16 cellular contexts compared by ENCODE assay signal in genomic region chr1:16165548-16165947, GRCh38. TPM values are rescaled to one million over a fixed set of nuclear protein-coding genes. Genes with fewer than 3 reads are reported as not detected.
A peak's percentile ranks its signal among the peaks of the same experiment; 100 is the strongest.
DNase-seq lines count a peak whose midpoint lies in the region; ATAC-seq, FAIRE-seq and TF ChIP-seq lines count a peak whose summit lies in the region.
"Had no signal": no experiment of that assay in that cellular context is flagged by ENCODE, and none has a peak within 500 bp of the region (broad histone marks: within the 10 kb centered on the region; RNA-seq: fewer than 3 reads in every experiment).

No MANE protein-coding gene starts in this region.

- no peak for TF ChIP-seq POLR2A in H1 (IDR thresholded peaks at IDR 0.05; ENCODE audit: control extremely low read depth in 1 of 2, low read depth in 2 of 2, low read length in 2 of 2)

- no peak overlapping the region for H3K4me3 Mint-ChIP-seq in activated CD4-positive, alpha-beta T cell treated with anti-CD3 and anti-CD28 coated beads for 36 hours
- peak overlapping the region; percentile 66 for H3K4me3 Mint-ChIP-seq in nephron progenitor cell
- no peak overlapping the region for H3K4me3 Mint-ChIP-seq in stimulated activated effector memory CD8-positive, alpha-beta T cell treated with anti-CD3 and anti-CD28 coated beads, Interleukin-12 subunit alpha, Interleukin-12 subunit beta, amount 100 ng/mL, for 72 hours

- TF ChIP-seq CTCF in H1 (IDR thresholded peaks at IDR 0.05; ENCODE audit: control extremely low read depth in 1 of 3, insufficient read depth in 1 of 3, low read depth in 1 of 3, low read length in 3 of 3) (no peak), nephron progenitor cell (IDR thresholded peaks at IDR 0.05) (no peak)

- H2AK5ac ChIP-seq in H1 (ENCODE audit: low read depth, low read length), result peak overlapping the region; percentile 32; the same call in 1 of the 2 replicates

- no peak overlapping the region for H3K4ac ChIP-seq in H1 (replicated peaks; ENCODE audit: insufficient read length, low read depth, low read length)

- H3K4me1 ChIP-seq in H1 (replicated peaks in 1 of 4; ENCODE audit: control insufficient read depth in 3 of 4, insufficient read depth in 4 of 4, low read length in 3 of 4), result peaks cover 8 to 25% (median 11%) of the 10 kb centered on the region in 4 experiments
- H3K4me1 ChIP-seq: prostate gland had no signal

- peak overlapping the region; percentile 16 for H3K27ac Mint-ChIP-seq in activated CD4-positive, alpha-beta T cell treated with anti-CD3 and anti-CD28 coated beads for 36 hours
- peak overlapping the region; percentile 12 for H3K27ac Mint-ChIP-seq in nephron progenitor cell
- no peak overlapping the region for H3K27ac Mint-ChIP-seq in stimulated activated effector memory CD8-positive, alpha-beta T cell treated with anti-CD3 and anti-CD28 coated beads, Interleukin-12 subunit alpha, Interleukin-12 subunit beta, amount 100 ng/mL, for 72 hours

- no peak for FAIRE-seq in H1 (lab: Jason Lieb, UNC)

- no peaks in the 10 kb centered on the region for H3K9me3 ChIP-seq in H1 (ENCODE audit: insufficient read depth in 2 of 2, low read depth in 1 of 2, low read length in 1 of 2)
- H3K9me3 ChIP-seq: prostate gland, SJCRH30, thoracic aorta had no signal

- no peak overlapping the region for H4K5ac ChIP-seq in H1 (ENCODE audit: insufficient read length, low read depth, low read length)

- CTCF ChIA-PET in activated CD4-positive, alpha-beta T cell treated with anti-CD3 and anti-CD28 coated beads for 36 hours (lab: Charles Lee), result interaction anchor here (1.7 kb wide), 1 partner anchor 86 kb away, joined by 7 read pairs; no protein-coding TSS in a partner anchor
- CTCF ChIA-PET in H1 (lab: Charles Lee; ENCODE audit: partially characterized antibody), result interaction anchor here (0.8 to 6.8 kb wide), 8 partner anchors 12 to 109 kb away, joined by 3 to 70 read pairs (median 6); partner anchors contain the start of gene EPHA2

- no peaks in the 10 kb centered on the region for H3K79me2 ChIP-seq in H1 (ENCODE audit: control insufficient read depth in 1 of 2, insufficient read depth in 2 of 2, low read length in 2 of 2)

- no peak overlapping the region for H3K23ac ChIP-seq in H1 (ENCODE audit: insufficient read length)

- H4K8ac ChIP-seq in H1 (ENCODE audit: extremely low read depth, insufficient read depth, low read length), result no peak overlapping the region

- H3K4me2 ChIP-seq in H1 (ENCODE audit: insufficient read depth in 1 of 2, low read depth in 2 of 2, low read length in 2 of 2), result no peak overlapping the region

- 79% methylated on average over 6 of the region's 7 CpGs; no CpG with 5 or more reads in 1 of the 2 experiments for WGBS in H1 (ENCODE audit: extremely low coverage in 1 of 2, insufficient coverage in 1 of 2, insufficient read length in 1 of 2, insufficient replicate concordance in 2 of 2, low coverage in 1 of 2, low lambda C conversion rate in 2 of 2, missing lambda C conversion rate in 1 of 2), 2 experiments

- H2BK5ac ChIP-seq in H1 (ENCODE audit: low read depth, low read length), result peak overlapping the region; percentile 56; the same call in 1 of the 2 replicates

- no peaks in the 10 kb centered on the region for H3K9me3 Mint-ChIP-seq in activated CD4-positive, alpha-beta T cell treated with anti-CD3 and anti-CD28 coated beads for 36 hours (ENCODE audit: low read depth)
- H3K9me3 Mint-ChIP-seq in nephron progenitor cell, result no peaks in the 10 kb centered on the region
- no peaks in the 10 kb centered on the region for H3K9me3 Mint-ChIP-seq in stimulated activated effector memory CD8-positive, alpha-beta T cell treated with anti-CD3 and anti-CD28 coated beads, Interleukin-12 subunit alpha, Interleukin-12 subunit beta, amount 100 ng/mL, for 72 hours

- H2BK20ac ChIP-seq in H1 (ENCODE audit: low read length), result peak overlapping the region; percentile 21; the same call in 1 of the 2 replicates

- no peak overlapping the region for H2BK120ac ChIP-seq in H1 (replicated peaks; ENCODE audit: low read depth, low read length)

- H3K23me2 ChIP-seq in H1 (ENCODE audit: low read depth, low read length), result peaks cover 4% of the 10 kb centered on the region; the same call in 1 of the 2 replicates

- H3K27ac ChIP-seq in H1 (ENCODE audit: low read depth, low read length), result no peak overlapping the region
- H3K27ac ChIP-seq: coronary artery, prostate gland, SJCRH30, thoracic aorta, WERI-Rb-1 had no signal

- H3K79me1 ChIP-seq in H1 (ENCODE audit: low read depth, low read length), result no peaks in the 10 kb centered on the region

- TF ChIP-seq EP300 in H1 (IDR thresholded peaks at IDR 0.05; ENCODE audit: borderline replicate concordance in 1 of 2, low read depth in 2 of 2, low read length in 2 of 2), result no peak

- peaks cover 58% of the 10 kb centered on the region for H3K4me1 Mint-ChIP-seq in activated CD4-positive, alpha-beta T cell treated with anti-CD3 and anti-CD28 coated beads for 36 hours
- H3K4me1 Mint-ChIP-seq in nephron progenitor cell, result peaks cover 69% of the 10 kb centered on the region
- H3K4me1 Mint-ChIP-seq in stimulated activated effector memory CD8-positive, alpha-beta T cell treated with anti-CD3 and anti-CD28 coated beads, Interleukin-12 subunit alpha, Interleukin-12 subunit beta, amount 100 ng/mL, for 72 hours, result peaks cover 58% of the 10 kb centered on the region

- H4K91ac ChIP-seq in H1 (replicated peaks; ENCODE audit: insufficient read length, low read length), result no peak overlapping the region

- H3K14ac ChIP-seq in H1 (ENCODE audit: insufficient read length), result no peak overlapping the region

- no peaks in the 10 kb centered on the region for H3K27me3 Mint-ChIP-seq in activated CD4-positive, alpha-beta T cell treated with anti-CD3 and anti-CD28 coated beads for 36 hours
- H3K27me3 Mint-ChIP-seq in nephron progenitor cell (ENCODE audit: low read depth, poor library complexity), result peaks cover 21% of the 10 kb centered on the region

- no peak overlapping the region for H3K9ac ChIP-seq in H1 (replicated peaks in 1 of 4; ENCODE audit: extremely low read depth in 1 of 4, low read depth in 3 of 4, low read length in 3 of 4)

- H3K36me3 ChIP-seq in H1 (ENCODE audit: control insufficient read depth in 2 of 4, insufficient read depth in 4 of 4, low read length in 3 of 4), result no peaks in the 10 kb centered on the region
- H3K36me3 ChIP-seq: prostate gland, SJCRH30, thoracic aorta, WERI-Rb-1 had no signal

- H3K18ac ChIP-seq in H1 (ENCODE audit: extremely low read depth, low read length), result peak overlapping the region; percentile 24; the same call in 1 of the 2 replicates

- 0 out of 2 replicates have a peak overlapping the region, but pooled peaks have one; percentile 39 for H2BK12ac ChIP-seq in H1 (ENCODE audit: low read depth, low read length)

- no peak overlapping the region for H2AFZ ChIP-seq in H1 (ENCODE audit: low read length)

- no peak overlapping the region for H3K56ac ChIP-seq in H1 (replicated peaks; ENCODE audit: insufficient read length, low read depth, low read length)

- POLR2A ChIA-PET in activated CD4-positive, alpha-beta T cell treated with anti-CD3 and anti-CD28 coated beads for 36 hours (lab: Charles Lee), result no interaction called here
- POLR2A ChIA-PET in H1 (lab: Charles Lee; ENCODE audit: partially characterized antibody), result interaction anchor here (0.9 to 9.1 kb wide), 7 partner anchors 9 to 186 kb away, joined by 3 to 104 read pairs (median 3); partner anchors contain the start of genes ARHGEF19, EPHA2 and FBXO42

- ATAC-seq in activated CD4-positive, alpha-beta T cell treated with anti-CD3 and anti-CD28 coated beads for 36 hours, result no peak
- no peak for ATAC-seq in HG03135 (IDR thresholded peaks at IDR 0.05; ENCODE audit: unreplicated experiment)
- ATAC-seq in stimulated activated effector memory CD8-positive, alpha-beta T cell treated with anti-CD3 and anti-CD28 coated beads, Interleukin-12 subunit alpha, Interleukin-12 subunit beta, amount 100 ng/mL, for 72 hours, result no peak
- ATAC-seq in GM18909 (IDR thresholded peaks at IDR 0.05; ENCODE audit: poor library complexity, unreplicated experiment), result no peak

- H3K36me3 Mint-ChIP-seq in activated CD4-positive, alpha-beta T cell treated with anti-CD3 and anti-CD28 coated beads for 36 hours (ENCODE audit: low read depth), result no peaks in the 10 kb centered on the region
- no peaks in the 10 kb centered on the region for H3K36me3 Mint-ChIP-seq in nephron progenitor cell (ENCODE audit: low read depth)
- H3K36me3 Mint-ChIP-seq in stimulated activated effector memory CD8-positive, alpha-beta T cell treated with anti-CD3 and anti-CD28 coated beads, Interleukin-12 subunit alpha, Interleukin-12 subunit beta, amount 100 ng/mL, for 72 hours, result no peaks in the 10 kb centered on the region

- TF ChIP-seq RAD21 in H1 (IDR thresholded peaks at IDR 0.05 in 1 of 2, conservative IDR thresholded peaks at IDR 0.05 in 1 of 2; ENCODE audit: low read depth in 2 of 2, low read length in 2 of 2), result no peak

- H3K27me3 ChIP-seq in H1 (replicated peaks in 1 of 4; ENCODE audit: control insufficient read depth in 3 of 4, extremely low read depth in 1 of 4, insufficient read depth in 3 of 4, low read length in 3 of 4), result no peaks in the 10 kb centered on the region; a peak in 1 of 7 replicates
- H3K27me3 ChIP-seq: SJCRH30 had no signal

- DNase-seq in activated CD4-positive, alpha-beta T cell treated with anti-CD3 and anti-CD28 coated beads for 36 hours, result peak; percentile 37
- no peak for DNase-seq in activated CD4-positive, alpha-beta T cell treated with anti-CD3 and anti-CD28 coated beads for 4 hours
- DNase-seq in M059J (ENCODE audit: low read depth) (peak; percentile 9), H1 (ENCODE audit: low read depth in 1 of 2, low spot score in 2 of 2) (peak in 1 of 2 experiments; percentile 47), nephron progenitor cell (no peak)
- DNase-seq in stimulated activated effector memory CD8-positive, alpha-beta T cell treated with anti-CD3 and anti-CD28 coated beads, Interleukin-12 subunit alpha, Interleukin-12 subunit beta, amount 100 ng/mL, for 72 hours (ENCODE audit: low spot score in 2 of 2), result no peak
- DNase-seq: activated CD8-positive, alpha-beta memory T cell treated with anti-CD3 and anti-CD28 coated beads, Interleukin-2, amount 50 U/mL, for 4 hours; HCEC 1CT; WERI-Rb-1 had no signal

- intact Hi-C loops in activated CD4-positive, alpha-beta T cell treated with anti-CD3 and anti-CD28 coated beads for 36 hours (cut with DNase I, micrococcal nuclease), result no loop called here

- H4K20me1 ChIP-seq in H1 (replicated peaks in 1 of 2; ENCODE audit: control insufficient read depth in 1 of 2, insufficient read depth in 2 of 2, low read length in 2 of 2), result no peaks in the 10 kb centered on the region

- no peak overlapping the region for H3K4me3 ChIP-seq in H1 (ENCODE audit: extremely low read depth in 1 of 4, insufficient read depth in 2 of 4, low read depth in 3 of 4, low read length in 4 of 4)
- H3K4me3 ChIP-seq: coronary artery, lung, prostate gland, SJCRH30, thoracic aorta had no signal

- peak overlapping the region; percentile 92 for H2BK15ac ChIP-seq in H1 (ENCODE audit: low read length)

RNA-seq across cellular contexts. Expression of gene EPHA2, which starts 9.7 kb away (rescaled TPM):
- under 1 TPM; 0.19 to 0.21 TPM for total RNA-seq in activated CD4-positive, alpha-beta T cell treated with anti-CD3 and anti-CD28 coated beads for 36 hours
- 136 and 212 TPM in 2 replicates for total RNA-seq in M059J (2014; rRNA removed; shearing (Covaris generic))
- 28.4 and 33.6 TPM in 2 replicates for total RNA-seq in H1 (2021; fragmentation: NEBNext Ultra II Directional; extraction: Animal tissue kit (Norgen Biotek cat#: 25700))
- polyA plus RNA-seq in H1 (2011; rRNA removed), result 26.8 and 42.2 TPM in 2 replicates
- polyA plus RNA-seq in H1 (2011; cell fraction: cytosol; rRNA removed), result 24.2 TPM
- 69.5 TPM for polyA plus RNA-seq in H1 (2011; cell fraction: nucleus; rRNA removed)
- 23.3 to 29.4 TPM (median 24.9 TPM) in 4 replicates for polyA plus RNA-seq in H1 (2012, experiment 1 of 2)
- 28.9 TPM for polyA plus RNA-seq in H1 (2012, experiment 2 of 2)
- polyA plus RNA-seq in H1 (2013, experiment 1 of 2), result 33.8 TPM
- 33.1 TPM for polyA plus RNA-seq in H1 (2013, experiment 2 of 2)
- polyA minus RNA-seq in H1 (2011; rRNA and poly(A)+ RNA removed), result 44.2 and 53.8 TPM in 2 replicates
- polyA minus RNA-seq in H1 (2011; cell fraction: cytosol; rRNA and poly(A)+ RNA removed), result 30.1 TPM
- 34.1 TPM for polyA minus RNA-seq in H1 (2011; cell fraction: nucleus; rRNA and poly(A)+ RNA removed)

RNA-seq across cellular contexts. Expression of gene ARHGEF19, which starts 46.9 kb away (rescaled TPM):
- 1 to 10 TPM; 4.9 to 6.5 TPM for total RNA-seq in activated CD4-positive, alpha-beta T cell treated with anti-CD3 and anti-CD28 coated beads for 36 hours
- total RNA-seq in M059J (2014; rRNA removed; shearing (Covaris generic)), result 2.8 and 3.2 TPM in 2 replicates
- 51.9 and 56.4 TPM in 2 replicates for total RNA-seq in H1 (2021; fragmentation: NEBNext Ultra II Directional; extraction: Animal tissue kit (Norgen Biotek cat#: 25700))
- polyA plus RNA-seq in H1 (2011; rRNA removed), result 47.5 and 69.2 TPM in 2 replicates
- polyA plus RNA-seq in H1 (2011; cell fraction: cytosol; rRNA removed), result 55.0 TPM
- polyA plus RNA-seq in H1 (2011; cell fraction: nucleus; rRNA removed), result 157 TPM
- 42.8 to 57.1 TPM (median 54.3 TPM) in 4 replicates for polyA plus RNA-seq in H1 (2012, experiment 1 of 2)
- 45.5 TPM for polyA plus RNA-seq in H1 (2012, experiment 2 of 2)
- 32.6 TPM for polyA plus RNA-seq in H1 (2013, experiment 1 of 2)
- 30.2 TPM for polyA plus RNA-seq in H1 (2013, experiment 2 of 2)
- 27.7 and 32.0 TPM in 2 replicates for polyA minus RNA-seq in H1 (2011; rRNA and poly(A)+ RNA removed)
- polyA minus RNA-seq in H1 (2011; cell fraction: cytosol; rRNA and poly(A)+ RNA removed), result 22.2 TPM
- polyA minus RNA-seq in H1 (2011; cell fraction: nucleus; rRNA and poly(A)+ RNA removed), result 30.7 TPM

Comparison
In these comparisons a context has a peak if more than half of its experiments do, and no peak if none do; other contexts are left out.
1. DNase-seq: peak in activated CD4-positive, alpha-beta T cell treated with anti-CD3 and anti-CD28 coated beads for 36 hours (single experiment) and M059J (single experiment); none in activated CD4-positive, alpha-beta T cell treated with anti-CD3 and anti-CD28 coated beads for 4 hours (0 of 2), nephron progenitor cell (single experiment) and stimulated activated effector memory CD8-positive, alpha-beta T cell treated with anti-CD3 and anti-CD28 coated beads, Interleukin-12 subunit alpha, Interleukin-12 subunit beta, amount 100 ng/mL, for 72 hours (0 of 2).
2. RNA of gene EPHA2, which starts 9.7 kb away (total RNA-seq): 136 to 212 TPM in M059J and 28.4 to 33.6 TPM in H1; 0.19 to 0.21 TPM in activated CD4-positive, alpha-beta T cell treated with anti-CD3 and anti-CD28 coated beads for 36 hours; every median in the first group is over 10 times any median in the second.